8 cellular contexts compared by ENCODE assay signal in genomic region chr1:15847100-15847892, GRCh38.
A peak's percentile ranks its signal among the peaks of the same experiment; 100 is the strongest.
DNase-seq lines count a peak whose midpoint lies in the region; ATAC-seq lines count a peak whose summit lies in the region.

Gene SPEN (plus strand): TSS chr1:15847707. CDS start chr1:15848068, 361 bp downstream.

- DNase-seq in AG08396 (ENCODE audit: low spot score) (peak; percentile 98), NCI-H446 (lab: John Stamatoyannopoulos, UW) (peak; percentile 96 to 100), iris pigment epithelial cell (ENCODE audit: low read depth) (peak; percentile 98)
- peak; percentile 96 for DNase-seq in activated CD4-positive, CD25-positive, alpha-beta regulatory T cell treated with anti-CD3 and anti-CD28 coated beads, Interleukin-2, amount 50 U/mL, for 16 hours (ENCODE audit: low read depth, low spot score)
- peak; percentile 99 for DNase-seq in central memory CD4-positive, alpha-beta T cell
- DNase-seq in stimulated activated CD4-positive, alpha-beta T cell treated with anti-CD3 and anti-CD28 coated beads, Interleukin-12 subunit alpha, Interleukin-12 subunit beta, amount 100 ng/mL, for 24 hours (ENCODE audit: low read depth in 2 of 2) = peak; percentile 94 to 95

- peak; percentile 71 for ATAC-seq in GM19035 (IDR thresholded peaks at IDR 0.05; ENCODE audit: unreplicated experiment)
- peak; percentile 60 for ATAC-seq in HG03342 (IDR thresholded peaks at IDR 0.05; ENCODE audit: unreplicated experiment)

Comparison
In these comparisons a context has a peak if more than half of its experiments do, and no peak if none do; other contexts are left out.
1. Peak in every context shown above with its lines: DNase-seq and ATAC-seq.